13 cellular contexts compared by ENCODE assay signal in the genomic region with DNA sequence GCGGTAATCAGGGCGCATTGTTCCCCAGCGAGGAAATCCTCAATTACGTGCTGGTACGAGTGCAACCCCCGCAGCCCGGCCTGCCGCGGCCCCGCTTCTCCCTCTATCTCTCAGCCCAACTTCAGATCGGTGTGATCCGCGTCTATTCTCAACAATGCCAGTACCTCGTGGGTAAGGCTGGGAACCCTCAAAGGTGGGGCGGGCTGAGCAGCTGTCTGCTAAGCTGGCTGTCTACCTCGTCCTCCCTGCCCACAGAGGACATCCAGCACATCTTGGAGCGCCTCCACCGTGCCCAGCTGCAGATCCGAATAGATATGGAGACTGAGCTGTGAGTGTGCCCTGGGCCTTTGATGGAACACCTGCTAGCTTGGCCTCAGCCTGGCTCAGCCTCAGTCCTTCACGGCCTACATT.
DNase-seq lines count a peak whose midpoint lies in the region; ATAC-seq and TF ChIP-seq lines count a peak whose summit lies in the region.
"Had no signal": no experiment of that assay in that cellular context is flagged by ENCODE, and none has a peak within 500 bp of the region (broad histone marks: within the 10 kb centered on the region; RNA-seq: fewer than 3 reads in every experiment).

No MANE protein-coding gene starts in this region.

- ATAC-seq in RWPE2 (ENCODE audit: low read depth) = 0 out of 3 replicates have a peak, but pooled peaks have one; percentile 13
- ATAC-seq in stimulated activated effector memory CD8-positive, alpha-beta T cell treated with anti-CD3 and anti-CD28 coated beads, Interleukin-12 subunit alpha, Interleukin-12 subunit beta, amount 100 ng/mL, for 72 hours = no peak
- no peak for ATAC-seq in GM18861 (IDR thresholded peaks at IDR 0.05; ENCODE audit: unreplicated experiment)
- ATAC-seq: body of pancreas had no signal

- no peaks in the 10 kb centered on the region for H3K36me3 ChIP-seq in RWPE2 (ENCODE audit: low read depth)
- peaks cover 17% of the 10 kb centered on the region for H3K36me3 ChIP-seq in iPS-15b (ENCODE audit: control insufficient read depth, insufficient read depth, low read length)

- no peak overlapping the region for H3K27ac ChIP-seq in RWPE2 (ENCODE audit: poor library complexity, severe bottlenecking)
- H3K27ac ChIP-seq: body of pancreas had no signal

- H3K27me3 ChIP-seq in RWPE2 (ENCODE audit: insufficient read depth, poor library complexity, severe bottlenecking) = no peaks in the 10 kb centered on the region
- H3K27me3 ChIP-seq in iPS-15b (ENCODE audit: control insufficient read depth, insufficient read depth, low read length) = no peaks in the 10 kb centered on the region
- H3K27me3 ChIP-seq: body of pancreas had no signal

- H3K27ac Mint-ChIP-seq in stimulated activated effector memory CD8-positive, alpha-beta T cell treated with anti-CD3 and anti-CD28 coated beads, Interleukin-12 subunit alpha, Interleukin-12 subunit beta, amount 100 ng/mL, for 72 hours = peak overlapping the region; percentile 64

- H3K4me1 Mint-ChIP-seq in stimulated activated effector memory CD8-positive, alpha-beta T cell treated with anti-CD3 and anti-CD28 coated beads, Interleukin-12 subunit alpha, Interleukin-12 subunit beta, amount 100 ng/mL, for 72 hours = peaks cover 42% of the 10 kb centered on the region

- peak overlapping the region; percentile 84 for H3K4me3 Mint-ChIP-seq in stimulated activated effector memory CD8-positive, alpha-beta T cell treated with anti-CD3 and anti-CD28 coated beads, Interleukin-12 subunit alpha, Interleukin-12 subunit beta, amount 100 ng/mL, for 72 hours

- H3K4me3 ChIP-seq in RWPE2 (ENCODE audit: severe bottlenecking) (no peak overlapping the region), iPS-15b (ENCODE audit: low read depth, low read length) (peak overlapping the region; percentile 81)
- H3K4me3 ChIP-seq: body of pancreas had no signal

- H3K9me3 ChIP-seq in RWPE2 (ENCODE audit: severe bottlenecking) = no peaks in the 10 kb centered on the region
- H3K9me3 ChIP-seq in iPS-15b (ENCODE audit: control insufficient read depth, insufficient read depth, low read length) = no peaks in the 10 kb centered on the region
- H3K9me3 ChIP-seq: body of pancreas had no signal

- no peak overlapping the region for H3K9ac ChIP-seq in iPS-15b (ENCODE audit: low read depth, low read length)

- no peaks in the 10 kb centered on the region for H3K4me1 ChIP-seq in RWPE2 (ENCODE audit: insufficient read depth, poor library complexity, severe bottlenecking)
- peaks cover 3% of the 10 kb centered on the region for H3K4me1 ChIP-seq in iPS-15b (ENCODE audit: control insufficient read depth, insufficient read depth, low read length)
- H3K4me1 ChIP-seq: body of pancreas had no signal

- peaks cover 91% of the 10 kb centered on the region for H3K36me3 Mint-ChIP-seq in stimulated activated effector memory CD8-positive, alpha-beta T cell treated with anti-CD3 and anti-CD28 coated beads, Interleukin-12 subunit alpha, Interleukin-12 subunit beta, amount 100 ng/mL, for 72 hours

- H3K9me3 Mint-ChIP-seq in stimulated activated effector memory CD8-positive, alpha-beta T cell treated with anti-CD3 and anti-CD28 coated beads, Interleukin-12 subunit alpha, Interleukin-12 subunit beta, amount 100 ng/mL, for 72 hours = no peaks in the 10 kb centered on the region

- TF ChIP-seq CTCF in RWPE2 (IDR thresholded peaks at IDR 0.05; ENCODE audit: poor library complexity, severe bottlenecking) = no peak

- DNase-seq in NCI-H82 (lab: John Stamatoyannopoulos, UW) = peak; percentile 33
- DNase-seq in NCI-H82 treated with DMSO at 0.1 percent for 48 hours (lab: John Stamatoyannopoulos, UW; ENCODE audit: unreplicated experiment) = no peak
- no peak for DNase-seq in RWPE2 (ENCODE audit: low spot score)
- no peak for DNase-seq in stimulated activated effector memory CD8-positive, alpha-beta T cell treated with anti-CD3 and anti-CD28 coated beads, Interleukin-12 subunit alpha, Interleukin-12 subunit beta, amount 100 ng/mL, for 72 hours (ENCODE audit: low spot score in 2 of 2)
- DNase-seq in NOMO-1 treated with dmso at 0.1 percent for 144 hours (lab: John Stamatoyannopoulos, UW; ENCODE audit: unreplicated experiment) = no peak
- DNase-seq in stimulated activated CD4-positive, alpha-beta T cell treated with anti-CD3 and anti-CD28 coated beads, Interleukin-2, amount 100 ng/mL, for 48 hours = no peak
- DNase-seq: ACHN; activated CD4-positive, CD25-positive, alpha-beta regulatory T cell treated with anti-CD3 and anti-CD28 coated beads, Interleukin-2, amount 50 U/mL, for 72 hours; body of pancreas; foreskin fibroblast; stimulated activated CD4-positive, alpha-beta T cell treated with anti-CD3 and anti-CD28 coated beads, Interleukin-1b, Interleukin-23, amount 100 ng/mL, for 48 hours had no signal
